In genomic region chr11:30016588-30017363, GRCh38 we compare ENCODE assay signal across 10 cellular contexts. TPM values are rescaled to one million over a fixed set of nuclear protein-coding genes. Genes with fewer than 3 reads are reported as not detected.
DNase-seq lines count a peak whose midpoint lies in the region; ATAC-seq and TF ChIP-seq lines count a peak whose summit lies in the region.
"Had no signal": no experiment of that assay in that cellular context is flagged by ENCODE, and none has a peak within 500 bp of the region (broad histone marks: within the 10 kb centered on the region; RNA-seq: fewer than 3 reads in every experiment).

KCNA4 (minus strand) TSS chr11:30017030; CDS start chr11:30012678, 4,352 bp downstream.

- H3K36me3 ChIP-seq in MM.1S (replicated peaks; ENCODE audit: insufficient read depth, low read length): no peaks in the 10 kb centered on the region

- H3K9me2 ChIP-seq in MM.1S (replicated peaks; ENCODE audit: insufficient read depth, low read length): no peaks in the 10 kb centered on the region

- no peak within 1 kb of the TSS for H3K27ac ChIP-seq in 22Rv1
- H3K27ac ChIP-seq in MM.1S (ENCODE audit: low read length): no peak within 1 kb of the TSS
- H3K27ac ChIP-seq in dorsolateral prefrontal cortex: peak within 1 kb of the TSS in 44 of 59 donors; percentile 8 to 81 (median 60)

- H3K27me3 ChIP-seq in MM.1S (replicated peaks; ENCODE audit: insufficient read depth, low read length) (no peaks in the 10 kb centered on the region), dorsolateral prefrontal cortex (peaks cover 0 to 53% (median 0%) of the 10 kb centered on the region in 45 donors)

- no peaks in the 10 kb centered on the region for H4K20me1 ChIP-seq in MM.1S (ENCODE audit: insufficient read depth, low read length)

- no peaks in the 10 kb centered on the region for H3K9me3 ChIP-seq in MM.1S (replicated peaks; ENCODE audit: insufficient read depth, low read length)

- intact Hi-C loops in dorsolateral prefrontal cortex (cut with DNase I) (no loop called here), lower leg skin (cut with DNase I; ENCODE audit: low total_unique reads) (no loop called here)

- ATAC-seq in HG03457 (IDR thresholded peaks at IDR 0.05; ENCODE audit: unreplicated experiment) (no peak), HG03571 (IDR thresholded peaks at IDR 0.05; ENCODE audit: unreplicated experiment) (no peak)

- 2% methylated on average over 23 to 47 of the region's 50 CpGs for WGBS in lower leg skin, 2 donors

- peak; percentile 36 for DNase-seq in MM.1S
- peak in 3 of 10 donors; percentile 29 to 58 (median 36) for DNase-seq in dorsolateral prefrontal cortex
- peak; percentile 16 for DNase-seq in midbrain (lab: John Stamatoyannopoulos, UW)
- no peak for DNase-seq in DMS114 treated with DMSO at 0.1 percent for 48 hours (lab: John Stamatoyannopoulos, UW; ENCODE audit: unreplicated experiment)
- no peak for DNase-seq in lower leg skin (ENCODE audit: low spot score in 2 of 2)
- DNase-seq: Calu3, NCI-H526 treated with DMSO at 0.1 percent for 48 hours had no signal

- TF ChIP-seq POLR2A in lower leg skin (IDR thresholded peaks at IDR 0.05): no peak

- no peaks in the 10 kb centered on the region for H3K4me1 ChIP-seq in MM.1S (ENCODE audit: low read length)

- H3K79me2 ChIP-seq in MM.1S (ENCODE audit: low read length): no peaks in the 10 kb centered on the region

- peak; percentile 56 for TF ChIP-seq CTCF in 22Rv1 (IDR thresholded peaks at IDR 0.05)
- peak; percentile 26 for TF ChIP-seq CTCF in MM.1S (IDR thresholded peaks at IDR 0.05; ENCODE audit: low read length)
- peak in 19 of 56 donors; percentile 4 to 34 (median 16) for TF ChIP-seq CTCF in dorsolateral prefrontal cortex (IDR thresholded peaks at IDR 0.05 in 54 of 56, conservative IDR thresholded peaks at IDR 0.05 in 2 of 56; ENCODE audit: low read depth in 1 of 56, partially characterized antibody in 56 of 56)
- no peak for TF ChIP-seq CTCF in lower leg skin (IDR thresholded peaks at IDR 0.05)

- peak within 1 kb of the TSS; percentile 38; the same call in 1 of the 2 replicates for H3K4me3 ChIP-seq in MM.1S (ENCODE audit: low read length)
- peak within 1 kb of the TSS; percentile 15 to 71 (median 59) for H3K4me3 ChIP-seq in dorsolateral prefrontal cortex
- H3K4me3 ChIP-seq in lower leg skin (ENCODE audit: low read depth, poor library complexity, severe bottlenecking): no peak within 1 kb of the TSS

- H3K9ac ChIP-seq in MM.1S (ENCODE audit: low read length): no peak within 1 kb of the TSS

- H3F3A ChIP-seq in MM.1S (ENCODE audit: insufficient read depth, low read length): no peaks in the 10 kb centered on the region

- peak within 1 kb of the TSS; percentile 53; the same call in 1 of the 2 replicates for H3K4me2 ChIP-seq in MM.1S (ENCODE audit: low read depth, low read length)

- peak within 1 kb of the TSS; percentile 43; the same call in 1 of the 2 replicates for H2AFZ ChIP-seq in MM.1S (ENCODE audit: low read length)

RNA-seq across cellular contexts. Expression of gene KCNA4, which starts in this region (rescaled TPM):
- total RNA-seq in dorsolateral prefrontal cortex (10 to 100 TPM in 118 of 120 experiments, 1 to 10 TPM in 2; 5.9 to 43.3 (median 21.1) TPM), lower leg skin (under 1 TPM in 2 of 4 donors, not detected in 2; 0.23 to 0.56 TPM)
- total RNA-seq: Calu3 had no signal

Comparison
In these comparisons a context has a peak if more than half of its experiments do, and no peak if none do; other contexts are left out.
1. RNA of gene KCNA4 (total RNA-seq): 5.9 to 43.3 TPM in dorsolateral prefrontal cortex; 0.23 to 0.56 TPM in lower leg skin; every median in the first group is over 4 times any median in the second.
2. H3K27ac ChIP-seq: peak in dorsolateral prefrontal cortex (44 of 59); none in 22Rv1 (single experiment) and MM.1S (single experiment).
3. CTCF ChIP-seq: peak in 22Rv1 (single experiment) and MM.1S (single experiment); none in lower leg skin (0 of 3).
4. DNase-seq: peak in MM.1S (single experiment) and midbrain (single experiment); none in DMS114 treated with DMSO at 0.1 percent for 48 hours (single experiment) and lower leg skin (0 of 2).